Comparison of ENCODE assay signal across 19 cellular contexts in genomic region chr14:92462568-92462967, GRCh38. TPM values are rescaled to one million over a fixed set of nuclear protein-coding genes. Genes with fewer than 3 reads are reported as not detected.
"Had no signal": no experiment of that assay in that cellular context is flagged by ENCODE, and none has a peak within 500 bp of the region (broad histone marks: within the 10 kb centered on the region; RNA-seq: fewer than 3 reads in every experiment).

No MANE protein-coding gene starts in this region.

- H3K36me3 Mint-ChIP-seq: mesothelial cell of epicardium, WTC11 had no signal

- DNase-seq: activated CD4-positive, alpha-beta memory T cell treated with anti-CD3 and anti-CD28 coated beads for 36 hours; activated CD4-positive, alpha-beta T cell treated with anti-CD3 and anti-CD28 coated beads for 4 hours; activated effector memory CD4-positive, alpha-beta T cell treated with anti-CD3 and anti-CD28 coated beads, Interleukin-2, amount 50 U/mL, for 16 hours; activated naive CD4-positive, alpha-beta T cell treated with anti-CD3 and anti-CD28 coated beads, Interleukin-2, amount 50 U/mL, for 16 hours; brain microvascular endothelial cell; cortex of kidney; effector memory CD4-positive, alpha-beta T cell; foreskin fibroblast; psoas muscle; stimulated activated CD4-positive, alpha-beta T cell treated with anti-CD3 and anti-CD28 coated beads, Interleukin-4, amount 100 ng/mL, for 24 hours; stimulated activated naive B cell treated with anti-CD40 and anti-IgM and Interleukin-4, amounts not matched to agents 10 μg/mL and 1 μg/mL and 100 μg/mL, for 72 hours; tibial artery; uterus had no signal

- H3K4me1 ChIP-seq: psoas muscle, uterus had no signal

- H3K27me3 Mint-ChIP-seq: activated CD4-positive, alpha-beta memory T cell treated with anti-CD3 and anti-CD28 coated beads for 36 hours had no signal

- H3K27me3 ChIP-seq: brain microvascular endothelial cell, tibial artery, uterus had no signal

- H3K27ac ChIP-seq: brain microvascular endothelial cell, SK-N-MC, tibial artery, uterus had no signal

- H3K27ac Mint-ChIP-seq: activated CD4-positive, alpha-beta memory T cell treated with anti-CD3 and anti-CD28 coated beads for 36 hours; mesothelial cell of epicardium; stimulated activated naive B cell treated with anti-CD40 and anti-IgM and Interleukin-4, amounts not matched to agents 10 μg/mL and 1 μg/mL and 100 μg/mL, for 72 hours; WTC11 had no signal

- H3K4me3 ChIP-seq: lung, psoas muscle, SK-N-MC, tibial artery, uterus had no signal

- H3K36me3 ChIP-seq: brain microvascular endothelial cell, tibial artery, uterus had no signal

- H3K9me3 ChIP-seq: psoas muscle, uterus had no signal

- H3K4me3 Mint-ChIP-seq: activated CD4-positive, alpha-beta memory T cell treated with anti-CD3 and anti-CD28 coated beads for 36 hours; mesothelial cell of epicardium; stimulated activated naive B cell treated with anti-CD40 and anti-IgM and Interleukin-4, amounts not matched to agents 10 μg/mL and 1 μg/mL and 100 μg/mL, for 72 hours; WTC11 had no signal

- ATAC-seq: psoas muscle; sciatic nerve; stimulated activated naive B cell treated with anti-CD40 and anti-IgM and Interleukin-4, amounts not matched to agents 10 μg/mL and 1 μg/mL and 100 μg/mL, for 72 hours; WTC11 had no signal

RNA-seq across cellular contexts. Expression of gene RIN3, which starts 51.0 kb away (rescaled TPM):
- polyA plus RNA-seq: neural cell had no signal
